ENCODE assay signal across 8 cellular contexts in the genomic region with DNA sequence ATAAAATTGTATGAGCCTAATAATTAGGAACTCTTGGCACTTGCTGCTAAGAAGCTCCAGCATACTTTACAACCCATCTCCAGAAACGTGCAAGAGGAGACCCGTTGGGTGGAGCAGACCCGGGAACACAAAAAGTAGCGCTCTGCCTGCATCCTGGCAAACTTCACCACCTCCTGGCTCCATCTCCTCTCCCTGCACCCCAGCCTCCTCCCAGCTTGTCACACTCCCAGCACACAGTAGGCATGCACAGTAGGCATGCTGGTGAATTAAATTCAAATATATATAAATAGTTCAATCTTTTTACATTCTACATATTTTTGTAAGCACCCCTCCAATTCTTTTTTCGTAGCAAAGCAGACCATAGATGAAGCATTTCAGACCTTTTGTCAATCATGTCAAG. TPM values are rescaled to one million over a fixed set of nuclear protein-coding genes. Genes with fewer than 3 reads are reported as not detected.
DNase-seq lines count a peak whose midpoint lies in the region; ATAC-seq and TF ChIP-seq lines count a peak whose summit lies in the region.

No MANE protein-coding gene starts in this region.

- H3K4me1 Mint-ChIP-seq in activated naive CD4-positive, alpha-beta T cell treated with anti-CD3 and anti-CD28 coated beads, Interleukin-2, amount 50 U/mL, for 24 hours = peaks cover 9% of the 10 kb centered on the region

- H3K36me3 ChIP-seq in ascending aorta (no peaks in the 10 kb centered on the region), right lobe of liver (no peaks in the 10 kb centered on the region), upper lobe of right lung (no peaks in the 10 kb centered on the region)

- peaks cover 16% of the 10 kb centered on the region for H3K27me3 Mint-ChIP-seq in activated naive CD4-positive, alpha-beta T cell treated with anti-CD3 and anti-CD28 coated beads, Interleukin-2, amount 50 U/mL, for 24 hours

- no peaks in the 10 kb centered on the region for H3K9me3 Mint-ChIP-seq in activated naive CD4-positive, alpha-beta T cell treated with anti-CD3 and anti-CD28 coated beads, Interleukin-2, amount 50 U/mL, for 24 hours
- no peaks in the 10 kb centered on the region for H3K9me3 Mint-ChIP-seq in activated naive CD4-positive, alpha-beta T cell treated with anti-CD3 and anti-CD28 coated beads, Interleukin-2, amount 50 U/mL, for 72 hours

- ATAC-seq in activated naive CD4-positive, alpha-beta T cell treated with anti-CD3 and anti-CD28 coated beads, Interleukin-2, amount 50 U/mL, for 72 hours = no peak
- ATAC-seq in right lobe of liver (no peak), upper lobe of right lung (no peak), HG02884 (IDR thresholded peaks at IDR 0.05; ENCODE audit: unreplicated experiment) (no peak), GM18511 (IDR thresholded peaks at IDR 0.05; ENCODE audit: unreplicated experiment) (no peak)

- H3K36me3 Mint-ChIP-seq in activated naive CD4-positive, alpha-beta T cell treated with anti-CD3 and anti-CD28 coated beads, Interleukin-2, amount 50 U/mL, for 24 hours = no peaks in the 10 kb centered on the region
- H3K36me3 Mint-ChIP-seq in activated naive CD4-positive, alpha-beta T cell treated with anti-CD3 and anti-CD28 coated beads, Interleukin-2, amount 50 U/mL, for 72 hours = peaks cover 5% of the 10 kb centered on the region in 2 donors

- no peak overlapping the region for H3K27ac Mint-ChIP-seq in activated naive CD4-positive, alpha-beta T cell treated with anti-CD3 and anti-CD28 coated beads, Interleukin-2, amount 50 U/mL, for 24 hours
- no peak overlapping the region for H3K27ac Mint-ChIP-seq in activated naive CD4-positive, alpha-beta T cell treated with anti-CD3 and anti-CD28 coated beads, Interleukin-2, amount 50 U/mL, for 72 hours

- H3K27ac ChIP-seq in ascending aorta (no peak overlapping the region), right lobe of liver (peak overlapping the region in 1 of 3 donors; percentile 63), upper lobe of right lung (no peak overlapping the region)

- no peak for TF ChIP-seq POLR2A in right lobe of liver (IDR thresholded peaks at IDR 0.05)

- H3K4me1 ChIP-seq in ascending aorta = no peaks in the 10 kb centered on the region
- H3K4me1 ChIP-seq in right lobe of liver = peaks cover 0 to 9% (median 4%) of the 10 kb centered on the region in 4 donors
- peaks cover 13% of the 10 kb centered on the region for H3K4me1 ChIP-seq in upper lobe of right lung

- H3K9me3 ChIP-seq in ascending aorta (no peaks in the 10 kb centered on the region), right lobe of liver (no peaks in the 10 kb centered on the region), upper lobe of right lung (no peaks in the 10 kb centered on the region)

- no peak for TF ChIP-seq CTCF in ascending aorta (IDR thresholded peaks at IDR 0.05)
- TF ChIP-seq CTCF in right lobe of liver (IDR thresholded peaks at IDR 0.05) = no peak
- no peak for TF ChIP-seq CTCF in upper lobe of right lung (IDR thresholded peaks at IDR 0.05)

- H3K27me3 ChIP-seq in ascending aorta (no peaks in the 10 kb centered on the region), right lobe of liver (no peaks in the 10 kb centered on the region), upper lobe of right lung (no peaks in the 10 kb centered on the region)

- H3K4me3 ChIP-seq in ascending aorta (peak overlapping the region; percentile 74 to 96), right lobe of liver (peak overlapping the region; percentile 78 to 92 (median 83)), upper lobe of right lung (peak overlapping the region; percentile 81)

- intact Hi-C loops in ascending aorta (cut with DNase I) (loop anchor here (2.0 to 5.0 kb wide), 3 partner anchors 35 to 85 kb away; a partner anchor contains a TSS), right lobe of liver (cut with DNase I) (no loop called here), upper lobe of right lung (cut with DNase I) (no loop called here)

- H3K4me3 Mint-ChIP-seq in activated naive CD4-positive, alpha-beta T cell treated with anti-CD3 and anti-CD28 coated beads, Interleukin-2, amount 50 U/mL, for 24 hours = peak overlapping the region; percentile 84

- 5% methylated on average over 4 of the region's 5 CpGs for WGBS in right lobe of liver (ENCODE audit: insufficient coverage, low coverage, low lambda C conversion rate, missing lambda C conversion rate)

- DNase-seq in activated naive CD4-positive, alpha-beta T cell treated with anti-CD3 and anti-CD28 coated beads, Interleukin-2, amount 50 U/mL, for 72 hours (ENCODE audit: low spot score in 2 of 2) = no peak
- DNase-seq in ascending aorta (ENCODE audit: low spot score in 2 of 2) (no peak), right lobe of liver (no peak), upper lobe of right lung (no peak), NCI-H2029 treated with DMSO at 0.1 percent for 48 hours (lab: John Stamatoyannopoulos, UW) (no peak)

RNA-seq across cellular contexts. Expression of a gene that starts 1.2 kb away (rescaled TPM):
- total RNA-seq in activated naive CD4-positive, alpha-beta T cell treated with anti-CD3 and anti-CD28 coated beads, Interleukin-2, amount 50 U/mL, for 72 hours = 1 to 10 TPM; 2.6 to 6.3 TPM
- total RNA-seq in ascending aorta (38.3 TPM), right lobe of liver (10 to 100 TPM; 13.1 to 31.3 (median 20.1) TPM), upper lobe of right lung (52.4 TPM)

RNA-seq across cellular contexts. Expression of a gene that starts 33.3 kb away (rescaled TPM):
- 100 to 1,000 TPM in 1 of 2 donors, 10 to 100 TPM in 1; 89.2 to 140 TPM for total RNA-seq in activated naive CD4-positive, alpha-beta T cell treated with anti-CD3 and anti-CD28 coated beads, Interleukin-2, amount 50 U/mL, for 72 hours
- 312 TPM for total RNA-seq in ascending aorta
- 100 to 1,000 TPM; 511 to 916 (median 654) TPM for total RNA-seq in right lobe of liver
- total RNA-seq in upper lobe of right lung = 223 TPM

RNA-seq across cellular contexts. Expression of a gene that starts 41.6 kb away (rescaled TPM):
- 10 to 100 TPM; 39.7 to 61.6 TPM for total RNA-seq in activated naive CD4-positive, alpha-beta T cell treated with anti-CD3 and anti-CD28 coated beads, Interleukin-2, amount 50 U/mL, for 72 hours
- total RNA-seq in ascending aorta = 68.6 TPM
- 10 to 100 TPM; 27.5 to 73.9 (median 49.0) TPM for total RNA-seq in right lobe of liver
- total RNA-seq in upper lobe of right lung = 89.1 TPM
